ENCODE assay signal across 27 cellular contexts in the genomic region with DNA sequence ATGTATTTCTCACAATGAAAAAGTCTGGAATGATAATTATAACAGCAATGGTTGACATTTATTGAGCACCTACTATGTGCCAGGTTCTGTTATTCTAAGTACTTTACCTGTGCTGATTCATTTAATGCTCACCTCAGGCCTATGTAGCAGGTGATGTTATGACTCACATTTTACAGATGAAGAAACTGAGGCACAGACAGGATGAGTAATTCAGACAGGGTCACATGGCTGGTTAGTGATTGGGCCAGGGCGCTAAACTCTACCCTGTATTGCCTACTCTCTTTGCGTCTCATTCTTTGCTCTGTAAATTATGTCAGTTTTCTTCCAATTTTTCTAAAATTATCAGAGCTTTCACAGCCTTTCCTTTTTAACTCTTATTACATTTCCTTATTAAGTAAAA.
"Had no signal": no experiment of that assay in that cellular context is flagged by ENCODE, and none has a peak within 500 bp of the region (broad histone marks: within the 10 kb centered on the region; RNA-seq: fewer than 3 reads in every experiment).

No MANE protein-coding gene starts in this region.

- H3K79me2 ChIP-seq: hepatocyte had no signal

- H2AFZ ChIP-seq: hepatocyte had no signal

- ATAC-seq: effector memory CD8-positive, alpha-beta T cell; esophagus mucosa; foreskin keratinocyte; gastroesophageal sphincter; heart left ventricle; left cardiac atrium; left lung; left ventricle myocardium superior; lower lobe of right lung; mucosa of descending colon; naive thymus-derived CD8-positive, alpha-beta T cell had no signal

- H3K4me3 Mint-ChIP-seq: dendritic cell treated with granulocyte-macrophage colony-stimulating factor and Interleukin-4, amounts not matched to agents 40 ng/mL and 50 ng/mL, for 4 days; effector memory CD8-positive, alpha-beta T cell; endodermal cell; immature natural killer cell; mesothelial cell of epicardium; naive B cell; naive thymus-derived CD8-positive, alpha-beta T cell had no signal

- DNase-seq: colonic mucosa; cortex of kidney; effector CD8-positive, alpha-beta T cell; effector memory CD8-positive, alpha-beta T cell; endodermal cell; erythroblast; foreskin keratinocyte; heart left ventricle; hypothalamus; immature natural killer cell; islet precursor cell; left cardiac atrium; left lung; left ventricle myocardium superior; lower lobe of right lung; mesenchymal stem cell; mucosa of descending colon; naive B cell; naive thymus-derived CD8-positive, alpha-beta T cell had no signal

- H3K9me3 Mint-ChIP-seq: dendritic cell treated with granulocyte-macrophage colony-stimulating factor and Interleukin-4, amounts not matched to agents 40 ng/mL and 50 ng/mL, for 4 days; effector memory CD8-positive, alpha-beta T cell; endodermal cell; immature natural killer cell; mesothelial cell of epicardium; naive B cell had no signal

- H3K36me3 Mint-ChIP-seq: immature natural killer cell; mesothelial cell of epicardium; naive B cell; naive thymus-derived CD8-positive, alpha-beta T cell had no signal

- H3K27me3 ChIP-seq: colonic mucosa, foreskin keratinocyte, gastroesophageal sphincter, heart left ventricle, hepatocyte, left lung had no signal

- H3K9me3 ChIP-seq: colonic mucosa, gastroesophageal sphincter, heart left ventricle, left lung, lower lobe of right lung, mucosa of descending colon had no signal

- H3K27ac ChIP-seq: colonic mucosa, epithelial cell of prostate, foreskin keratinocyte, gastroesophageal sphincter, heart left ventricle, hepatocyte, left lung, lower lobe of right lung had no signal

- H3K27me3 Mint-ChIP-seq: dendritic cell treated with granulocyte-macrophage colony-stimulating factor and Interleukin-4, amounts not matched to agents 40 ng/mL and 50 ng/mL, for 4 days had no signal

- H3K27ac Mint-ChIP-seq: dendritic cell treated with granulocyte-macrophage colony-stimulating factor and Interleukin-4, amounts not matched to agents 40 ng/mL and 50 ng/mL, for 4 days; effector memory CD8-positive, alpha-beta T cell; endodermal cell; immature natural killer cell; mesothelial cell of epicardium; naive B cell; naive thymus-derived CD8-positive, alpha-beta T cell had no signal

- H3K4me2 ChIP-seq: hepatocyte had no signal

- H3K4me3 ChIP-seq: colonic mucosa, gastroesophageal sphincter, heart left ventricle, hepatocyte, left lung, lower lobe of right lung, mucosa of descending colon had no signal

- H3K4me1 Mint-ChIP-seq: endodermal cell; immature natural killer cell; naive B cell; naive thymus-derived CD8-positive, alpha-beta T cell had no signal

- H3K36me3 ChIP-seq: colonic mucosa, gastroesophageal sphincter, heart left ventricle, left lung, lower lobe of right lung had no signal

- FAIRE-seq: endometrium, frontal cortex had no signal

- H3K4me1 ChIP-seq: colonic mucosa, foreskin keratinocyte, gastroesophageal sphincter, left lung, lower lobe of right lung had no signal
